In the genomic region with DNA sequence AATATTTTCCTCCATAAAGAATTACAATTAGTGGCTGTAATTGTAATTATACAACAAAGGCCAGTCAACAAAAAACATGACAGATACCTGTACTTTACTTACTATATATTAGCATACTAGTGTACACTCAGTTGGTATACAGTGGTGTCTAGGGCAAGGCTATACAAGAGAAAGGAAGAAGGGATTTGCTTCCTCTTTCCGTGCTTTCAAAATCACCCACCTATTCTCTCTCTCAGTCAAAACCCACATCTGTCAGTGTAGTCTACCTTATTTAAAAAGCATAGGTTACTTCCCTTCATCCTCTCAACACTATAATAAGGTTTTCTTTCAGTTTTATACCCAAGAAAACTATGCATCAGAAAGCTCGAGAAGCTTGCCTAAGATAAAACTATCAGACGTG, we compare ENCODE assay signal across 26 cellular contexts.
"Had no signal": no experiment of that assay in that cellular context is flagged by ENCODE, and none has a peak within 500 bp of the region (broad histone marks: within the 10 kb centered on the region; RNA-seq: fewer than 3 reads in every experiment).

No MANE protein-coding gene starts in this region.

- H3K36me3 ChIP-seq: neural progenitor cell, ovary, right lobe of liver, sigmoid colon, suprapubic skin, tibial artery, transverse colon, upper lobe of right lung, uterus had no signal

- DNase-seq: natural killer cell; occipital lobe; ovary; posterior cingulate gyrus; psoas muscle; right cardiac atrium; right lobe of liver; sigmoid colon; small intestine; stimulated activated CD4-positive, alpha-beta T cell treated with anti-CD3 and anti-CD28 coated beads, Interleukin-15, amount 100 ng/mL, for 24 hours; stimulated activated CD4-positive, alpha-beta T cell treated with anti-CD3 and anti-CD28 coated beads, Interleukin-2, amount 100 ng/mL, for 24 hours; stimulated activated CD4-positive, alpha-beta T cell treated with anti-CD3 and anti-CD28 coated beads, Interleukin-2, amount 100 ng/mL, for 48 hours; stimulated activated CD4-positive, alpha-beta T cell treated with anti-CD3 and anti-CD28 coated beads, Interleukin-4, amount 100 ng/mL, for 24 hours; stimulated activated naive CD4-positive, alpha-beta T cell; stimulated activated naive CD8-positive, alpha-beta T cell treated with anti-CD3 and anti-CD28 coated beads, Interleukin-15, amount 100 ng/mL, for 72 hours; stimulated activated naive CD8-positive, alpha-beta T cell treated with anti-CD3 and anti-CD28 coated beads, Interleukin-15, Interleukin-2, amounts not matched to agents 100 U/mL and 50 U/mL, for 24 hours; substantia nigra; testis; tibial artery; transverse colon; upper lobe of right lung; uterus had no signal

- H3K27ac ChIP-seq: neural progenitor cell, ovary, parathyroid adenoma, psoas muscle, right lobe of liver, sigmoid colon, suprapubic skin, testis, tibial artery, transverse colon, upper lobe of right lung, uterus had no signal

- H3K4me1 ChIP-seq: parathyroid adenoma, psoas muscle, right lobe of liver, sigmoid colon, suprapubic skin, testis, tibial artery, transverse colon, upper lobe of right lung, uterus had no signal

- H3K4me2 ChIP-seq: neural progenitor cell had no signal

- H3K27me3 ChIP-seq: neural progenitor cell, ovary, right lobe of liver, sigmoid colon, suprapubic skin, testis, tibial artery, transverse colon, upper lobe of right lung, uterus had no signal

- FAIRE-seq: small intestine had no signal

- H2AFZ ChIP-seq: neural progenitor cell, parathyroid adenoma had no signal

- H3K79me2 ChIP-seq: parathyroid adenoma had no signal

- ATAC-seq: natural killer cell; psoas muscle; right cardiac atrium; right lobe of liver; stimulated activated effector memory CD8-positive, alpha-beta T cell treated with anti-CD3 and anti-CD28 coated beads, Interleukin-12 subunit alpha, Interleukin-12 subunit beta, amount 100 ng/mL, for 72 hours; stimulated activated naive CD8-positive, alpha-beta T cell treated with anti-CD3 and anti-CD28 coated beads, Interleukin-15, amount 100 ng/mL, for 72 hours; stimulated activated naive CD8-positive, alpha-beta T cell treated with anti-CD3 and anti-CD28 coated beads, Interleukin-15, Interleukin-2, amounts not matched to agents 100 U/mL and 50 U/mL, for 24 hours; upper lobe of right lung had no signal

- H3K9me3 ChIP-seq: ovary, psoas muscle, right lobe of liver, sigmoid colon, suprapubic skin, testis, tibial artery, transverse colon, upper lobe of right lung, uterus had no signal

- H3K4me3 ChIP-seq: neural progenitor cell, ovary, psoas muscle, right lobe of liver, sigmoid colon, suprapubic skin, testis, tibial artery, transverse colon, upper lobe of right lung, uterus had no signal

- H3K9ac ChIP-seq: neural progenitor cell, parathyroid adenoma had no signal
